Comparison of ENCODE assay signal across 11 cellular contexts in the genomic region with DNA sequence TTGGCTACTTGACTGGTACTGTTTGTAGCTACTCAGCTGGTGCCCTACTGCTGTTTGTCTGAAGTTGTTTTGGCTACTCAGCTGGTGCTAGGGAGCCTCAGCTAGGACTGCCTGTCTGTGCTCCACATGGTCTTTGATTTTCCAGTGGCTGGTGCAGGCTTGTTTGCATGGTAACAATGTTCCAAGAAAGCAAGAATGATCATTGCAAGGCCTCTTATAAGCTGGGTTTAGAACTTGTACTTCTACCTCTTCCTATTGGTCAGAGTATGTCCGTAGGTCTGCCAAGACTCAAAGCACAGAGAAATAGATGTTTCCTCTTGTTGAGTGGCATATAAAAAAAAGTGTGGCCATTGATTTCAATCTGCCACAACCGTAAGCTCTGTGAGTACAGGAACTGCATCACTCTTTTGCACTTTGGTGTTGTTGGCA. TPM values are rescaled to one million over a fixed set of nuclear protein-coding genes. Genes with fewer than 3 reads are reported as not detected.
A peak's percentile ranks its signal among the peaks of the same experiment; 100 is the strongest.
DNase-seq lines count a peak whose midpoint lies in the region; ATAC-seq, FAIRE-seq and TF ChIP-seq lines count a peak whose summit lies in the region.
"Had no signal": no experiment of that assay in that cellular context is flagged by ENCODE, and none has a peak within 500 bp of the region (broad histone marks: within the 10 kb centered on the region; RNA-seq: fewer than 3 reads in every experiment).

No MANE protein-coding gene starts in this region.

- whole genome bisulfite sequencing in GM12878 (ENCODE audit: insufficient coverage, insufficient replicate concordance, low lambda C conversion rate, missing lambda C conversion rate), result 73% methylated on average over 2 of the region's 2 CpGs

- H3K9ac ChIP-seq in OCI-LY3 (ENCODE audit: low read length) (no peak overlapping the region), GM12878 (ENCODE audit: control insufficient read depth, insufficient read depth, low read length) (no peak overlapping the region)

- in situ Hi-C loops in GM12878 (cut with MboI), result no loop called here

- SMC1A ChIA-PET in GM12878 (lab: Charles Lee; ENCODE audit: uncharacterized antibody, unreplicated experiment), result interaction anchor here (0.8 to 7.9 kb wide), 10 partner anchors 9 to 131 kb away, joined by 3 to 54 read pairs (median 3); no protein-coding TSS in a partner anchor

- peaks cover 52% of the 10 kb centered on the region for H3K4me1 ChIP-seq in OCI-LY3 (ENCODE audit: low read length)
- H3K4me1 ChIP-seq in GM12878 (ENCODE audit: control insufficient read depth, insufficient read depth, low read length), result peaks cover 10% of the 10 kb centered on the region; the same call in 1 of the 2 replicates
- H3K4me1 ChIP-seq in mucosa of descending colon (ENCODE audit: low read depth), result no peaks in the 10 kb centered on the region

- H3K27me3 ChIP-seq in OCI-LY3 (ENCODE audit: low read depth, low read length), result no peaks in the 10 kb centered on the region
- no peaks in the 10 kb centered on the region for H3K27me3 ChIP-seq in GM12878 (replicated peaks in 1 of 2; ENCODE audit: control insufficient read depth in 2 of 2, insufficient read depth in 2 of 2, low read length in 1 of 2)

- ATAC-seq in GM12878 (peak; percentile 46), mucosa of descending colon (peak; percentile 33), HG03025 (IDR thresholded peaks at IDR 0.05; ENCODE audit: low FRiP score, unreplicated experiment) (no peak), GM21390 (IDR thresholded peaks at IDR 0.05; ENCODE audit: unreplicated experiment) (no peak)

- intact Hi-C loops in GM12878 (cut with micrococcal nuclease; ENCODE audit: unreplicated experiment) (no loop called here), mucosa of descending colon (cut with DNase I, micrococcal nuclease) (no loop called here)

- DNase-seq in COR-L47 (lab: John Stamatoyannopoulos, UW) (peak; percentile 6), GM12878 (ENCODE audit: low read depth, low spot score) (no peak), mucosa of descending colon (no peak), mesenteric fat pad (ENCODE audit: low spot score) (no peak), NCI-H1092 treated with DMSO at 0.1 percent for 48 hours (lab: John Stamatoyannopoulos, UW) (no peak)
- DNase-seq: cortex of kidney, NCI-H1105 treated with DMSO at 0.1 percent for 48 hours, NCI-H526 had no signal

- H3K27ac ChIP-seq in OCI-LY3 (ENCODE audit: low read length), result no peak overlapping the region
- no peak overlapping the region for H3K27ac ChIP-seq in GM12878 (ENCODE audit: control insufficient read depth, insufficient read depth)

- H3K36me3 ChIP-seq in OCI-LY3 (replicated peaks; ENCODE audit: low read depth, low read length) (no peaks in the 10 kb centered on the region), GM12878 (ENCODE audit: control insufficient read depth in 2 of 2, insufficient read depth in 2 of 2, low read length in 1 of 2) (no peaks in the 10 kb centered on the region), mucosa of descending colon (ENCODE audit: low read depth) (no peaks in the 10 kb centered on the region)

- CTCF ChIA-PET in GM12878 (lab: Yijun Ruan, JAX), result interaction anchor here (1.1 kb wide), 1 partner anchor 18 kb away, joined by 3 read pairs; no protein-coding TSS in a partner anchor

- no peak overlapping the region for H2AFZ ChIP-seq in OCI-LY3 (ENCODE audit: low read depth, low read length)
- no peak overlapping the region for H2AFZ ChIP-seq in GM12878 (ENCODE audit: control insufficient read depth, low read depth, low read length)

- no peak for TF ChIP-seq CTCF in OCI-LY3 (IDR thresholded peaks at IDR 0.05; ENCODE audit: low read depth, low read length)
- TF ChIP-seq CTCF in GM12878 (IDR thresholded peaks at IDR 0.05 in 2 of 3, conservative IDR thresholded peaks at IDR 0.05 in 1 of 3; ENCODE audit: control insufficient read depth in 2 of 3, extremely low read depth in 1 of 3, insufficient read depth in 1 of 3, low read depth in 3 of 3, low read length in 3 of 3), result no peak
- no peak for TF ChIP-seq CTCF in mucosa of descending colon (IDR thresholded peaks at IDR 0.05)

- H3K9me3 ChIP-seq in OCI-LY3 (ENCODE audit: insufficient read depth, low read length), result no peaks in the 10 kb centered on the region
- peaks cover 3% of the 10 kb centered on the region; the same call in 2 of the 3 replicates for H3K9me3 ChIP-seq in GM12878 (replicated peaks; ENCODE audit: control insufficient read depth, insufficient read depth, low read length)
- no peaks in the 10 kb centered on the region for H3K9me3 ChIP-seq in mucosa of descending colon

- H3K4me3 ChIP-seq in OCI-LY3 (ENCODE audit: low read length) (no peak overlapping the region), GM12878 (no peak overlapping the region), mucosa of descending colon (no peak overlapping the region)

- no peak for TF ChIP-seq EP300 in GM12878 (IDR thresholded peaks at IDR 0.05; ENCODE audit: borderline replicate concordance in 1 of 2, control insufficient read depth in 1 of 2, low read depth in 2 of 2, low read length in 2 of 2)

- no peak for FAIRE-seq in GM12878 (lab: Jason Lieb, UNC)

- RAD21 ChIA-PET in GM12878 (lab: Charles Lee; ENCODE audit: unreplicated experiment), result interaction anchor here (0.7 to 2.4 kb wide), 4 partner anchors 12 to 46 kb away, joined by 3 to 13 read pairs (median 4); no protein-coding TSS in a partner anchor

- POLR2A ChIA-PET in GM12878 (lab: Charles Lee), result interaction anchor here (1.5 kb wide), 1 partner anchor 11 kb away, joined by 8 read pairs; no protein-coding TSS in a partner anchor

- H4K20me1 ChIP-seq in OCI-LY3 (ENCODE audit: insufficient read depth, low read length) (peaks cover 88% of the 10 kb centered on the region), GM12878 (ENCODE audit: control insufficient read depth, insufficient read depth) (no peaks in the 10 kb centered on the region; the same call in 1 of the 2 replicates)

- no TSS peak for BruUV-seq in GM12878 (replicated peaks; lab: Mats Ljungman, UMichigan)

- H3K4me2 ChIP-seq in OCI-LY3 (ENCODE audit: low read length) (0 out of 2 replicates have a peak overlapping the region, but pooled peaks have one; percentile 0), GM12878 (ENCODE audit: control insufficient read depth, insufficient read depth) (0 out of 2 replicates have a peak overlapping the region, but pooled peaks have one; percentile 0)

- no peak for TF ChIP-seq POLR2A in GM12878 (IDR thresholded peaks at IDR 0.05; ENCODE audit: low read depth, low read length)

- H3K79me2 ChIP-seq in OCI-LY3 (ENCODE audit: low read length) (peaks cover 96% of the 10 kb centered on the region), GM12878 (ENCODE audit: control insufficient read depth, insufficient read depth, low read length) (peaks cover 93% of the 10 kb centered on the region)

- no peak for TF ChIP-seq RAD21 in GM12878 (IDR thresholded peaks at IDR 0.05; ENCODE audit: insufficient read depth, low read depth, low read length)

TF ChIP-seq in GM12878, 131 proteins besides CTCF, POLR2A, EP300 and RAD21 (continues in another document):
- TF ChIP-seq, protein P1, sequence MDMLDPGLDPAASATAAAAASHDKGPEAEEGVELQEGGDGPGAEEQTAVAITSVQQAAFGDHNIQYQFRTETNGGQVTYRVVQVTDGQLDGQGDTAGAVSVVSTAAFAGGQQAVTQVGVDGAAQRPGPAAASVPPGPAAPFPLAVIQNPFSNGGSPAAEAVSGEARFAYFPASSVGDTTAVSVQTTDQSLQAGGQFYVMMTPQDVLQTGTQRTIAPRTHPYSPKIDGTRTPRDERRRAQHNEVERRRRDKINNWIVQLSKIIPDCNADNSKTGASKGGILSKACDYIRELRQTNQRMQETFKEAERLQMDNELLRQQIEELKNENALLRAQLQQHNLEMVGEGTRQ (IDR thresholded peaks at IDR 0.05; ENCODE audit: borderline replicate concordance, low read depth, low read length), result no peak
- no peak for TF ChIP-seq ETV6 (conservative IDR thresholded peaks at IDR 0.05 in 1 of 2, IDR thresholded peaks at IDR 0.05 in 1 of 2; ENCODE audit: borderline replicate concordance in 1 of 2, low read depth in 1 of 2)
- TF ChIP-seq CEBPB (IDR thresholded peaks at IDR 0.05; ENCODE audit: borderline replicate concordance in 1 of 2, low read depth in 2 of 2, low read length in 2 of 2), result no peak
- TF ChIP-seq STAT3 (IDR thresholded peaks at IDR 0.05; ENCODE audit: low read depth, low read length), result no peak
- no peak for TF ChIP-seq SPI1 (IDR thresholded peaks at IDR 0.05; ENCODE audit: borderline replicate concordance, insufficient read depth, low read depth, low read length)
- no peak for TF ChIP-seq HSF1 (IDR thresholded peaks at IDR 0.05; ENCODE audit: low read depth, low read length)
- peak; percentile 62; the same call in 1 of the 2 replicates for TF ChIP-seq POLR2AphosphoS5 (IDR thresholded peaks at IDR 0.05; ENCODE audit: low read length)

RNA-seq across cellular contexts. Expression of gene NFKB1, which starts 17.6 kb away (rescaled TPM):
- 92.3 and 97.9 TPM in 2 replicates for total RNA-seq in GM12878 (2013; cell fraction: nucleolus; rRNA removed)
- total RNA-seq in GM12878 (2014; rRNA removed) (51.0 and 53.0 TPM in 2 replicates), GM12878 (2014; rRNA removed; fragmentation: Illumina TruSeq; extraction: Trizol) (67.4 and 68.6 TPM in 2 replicates), GM12878 (2021) (106 and 110 TPM in 2 replicates), mucosa of descending colon (10 to 100 TPM; 50.8 to 57.4 (median 53.6) TPM), mesenteric fat pad (55.5 TPM)
- polyA plus RNA-seq in GM12878 (2011; ENCODE audit: low read depth), result 43.4 TPM
- polyA plus RNA-seq in GM12878 (2011; rRNA removed) (67.0 and 69.7 TPM in 2 replicates), GM12878 (2014; fragmentation: Illumina TruSeq; extraction: Trizol) (82.1 and 85.3 TPM in 2 replicates), GM12878 (2014; fragmentation: Nextera tagmentation; extraction: Ambion mirVana) (10 to 100 TPM; 20.8 to 32.7 TPM), GM12878 (2014; rRNA removed) (61.6 and 62.3 TPM in 2 replicates), GM12878 (2016; fragmentation: Nextera tagmentation; extraction: Ambion mirVana) (1 to 10 TPM; 8.7 to 9.0 TPM)
- 66.5 and 76.6 TPM in 2 replicates for polyA plus RNA-seq in GM12878 (2011; cell fraction: cytosol; rRNA removed)
- polyA plus RNA-seq in GM12878 (2011; cell fraction: nucleus; rRNA removed), result 68.3 and 72.4 TPM in 2 replicates
- polyA plus RNA-seq in GM12878 (2012), result 46.4 and 59.8 TPM in 2 replicates
- 104 and 111 TPM in 2 replicates for polyA minus RNA-seq in GM12878 (2011; rRNA and poly(A)+ RNA removed)
- 35.4 and 41.8 TPM in 2 replicates for polyA minus RNA-seq in GM12878 (2011; cell fraction: cytosol; rRNA and poly(A)+ RNA removed)
- polyA minus RNA-seq in GM12878 (2011; cell fraction: nucleus; rRNA and poly(A)+ RNA removed), result 42.3 and 64.8 TPM in 2 replicates

Comparison
In these comparisons a context has a peak if more than half of its experiments do, and no peak if none do; other contexts are left out.
1. ATAC-seq: peak in GM12878 (single experiment) and mucosa of descending colon (single experiment); none in HG03025 (single experiment) and GM21390 (single experiment).